ENCODE assay signal across 8 cellular contexts in genomic region chr10:86899670-86900276, GRCh38. TPM values are rescaled to one million over a fixed set of nuclear protein-coding genes. Genes with fewer than 3 reads are reported as not detected.
DNase-seq lines count a peak whose midpoint lies in the region; ATAC-seq, FAIRE-seq and TF ChIP-seq lines count a peak whose summit lies in the region.

No MANE protein-coding gene starts in this region.

- H3K27me3 ChIP-seq in HUES48 (ENCODE audit: control insufficient read depth, insufficient read depth, low read length), result no peaks in the 10 kb centered on the region
- H3K27me3 ChIP-seq in RWPE2 (ENCODE audit: insufficient read depth, poor library complexity, severe bottlenecking), result no peaks in the 10 kb centered on the region

- 0 out of 3 replicates have a peak, but pooled peaks have one; percentile 42 for ATAC-seq in RWPE2 (ENCODE audit: low read depth)
- ATAC-seq in GM18517 (IDR thresholded peaks at IDR 0.05; ENCODE audit: unreplicated experiment), result no peak
- ATAC-seq in HG02870 (IDR thresholded peaks at IDR 0.05; ENCODE audit: unreplicated experiment), result no peak

- H3K4me1 ChIP-seq in HUES48 (ENCODE audit: control insufficient read depth, insufficient read depth, low read length) (peaks cover 12% of the 10 kb centered on the region), RWPE2 (ENCODE audit: insufficient read depth, poor library complexity, severe bottlenecking) (no peaks in the 10 kb centered on the region)

- H3K4me1 Mint-ChIP-seq in MCF 10A (ENCODE audit: insufficient read depth, unreplicated experiment), result no peaks in the 10 kb centered on the region

- no peak overlapping the region for H3K4me3 ChIP-seq in HUES48 (ENCODE audit: low read depth, low read length)
- H3K4me3 ChIP-seq in RWPE2 (ENCODE audit: severe bottlenecking), result no peak overlapping the region

- CTCF ChIA-PET in MCF 10A (lab: Yijun Ruan, JAX), result interaction anchor here (0.6 to 5.9 kb wide), 15 partner anchors 10 to 452 kb away, joined by 3 to 54 read pairs (median 6); no protein-coding TSS in a partner anchor

- DNase-seq in RWPE2 (ENCODE audit: low spot score), result no peak
- peak; percentile 75 for DNase-seq in MCF 10A (ENCODE audit: unreplicated experiment)
- peak; percentile 52 for DNase-seq in iPS-NIHi7 (ENCODE audit: extremely low spot score)
- DNase-seq in smooth muscle cell of the brain vasculature (ENCODE audit: low read depth, low spot score), result peak; percentile 67

- POLR2A ChIA-PET in MCF 10A (lab: Yijun Ruan, JAX), result interaction anchor here (1.1 to 1.4 kb wide), 3 partner anchors 10 to 192 kb away, joined by 3 read pairs; no protein-coding TSS in a partner anchor

- H3K27me3 Mint-ChIP-seq in MCF 10A (ENCODE audit: insufficient read depth, unreplicated experiment), result no peaks in the 10 kb centered on the region

- H3K36me3 Mint-ChIP-seq in MCF 10A (ENCODE audit: insufficient read depth, unreplicated experiment), result peaks cover 33% of the 10 kb centered on the region

- H3K27ac ChIP-seq in HUES48 (ENCODE audit: low read depth, low read length) (peak overlapping the region; percentile 66), RWPE2 (ENCODE audit: poor library complexity, severe bottlenecking) (no peak overlapping the region)

- TF ChIP-seq CTCF in RWPE2 (IDR thresholded peaks at IDR 0.05; ENCODE audit: poor library complexity, severe bottlenecking) (peak; percentile 78), MCF 10A (IDR thresholded peaks at IDR 0.05; ENCODE audit: unreplicated experiment) (peak; percentile 63)

- no peaks in the 10 kb centered on the region for H3K9me3 Mint-ChIP-seq in MCF 10A (ENCODE audit: unreplicated experiment)

- H3K4me3 Mint-ChIP-seq in MCF 10A (ENCODE audit: unreplicated experiment), result no peak overlapping the region

- intact Hi-C loops in MCF 10A (cut with micrococcal nuclease), result loop anchor here (1.0 to 5.0 kb wide), 6 partner anchors 142 to 377 kb away; partner anchors contain the start of genes BMPR1A and WAPL

- peak; percentile 95 for FAIRE-seq in G401.6 (lab: Jason Lieb, UNC)

- H3K27ac Mint-ChIP-seq in MCF 10A (ENCODE audit: low read depth, unreplicated experiment), result no peak overlapping the region

- no TSS peak for BruUV-seq in MCF 10A (replicated peaks; lab: Mats Ljungman, UMichigan)

- no peak overlapping the region for H3K9ac ChIP-seq in HUES48 (ENCODE audit: low read depth, low read length)

- H3K9me3 ChIP-seq in HUES48 (ENCODE audit: control insufficient read depth, insufficient read depth, low read length), result no peaks in the 10 kb centered on the region
- no peaks in the 10 kb centered on the region for H3K9me3 ChIP-seq in RWPE2 (ENCODE audit: severe bottlenecking)

- peaks cover 54% of the 10 kb centered on the region for H3K36me3 ChIP-seq in HUES48 (ENCODE audit: control insufficient read depth, insufficient read depth, low read length)
- H3K36me3 ChIP-seq in RWPE2 (ENCODE audit: low read depth), result peaks cover 39% of the 10 kb centered on the region

RNA-seq across cellular contexts. Expression of gene MMRN2, which starts 57.6 kb away (rescaled TPM):
- 1.4 and 1.5 TPM in 2 replicates for total RNA-seq in MCF 10A (2022)

RNA-seq across cellular contexts. Expression of gene SNCG, which starts 58.6 kb away (rescaled TPM):
- total RNA-seq in MCF 10A (2022), result 4.2 and 7.3 TPM in 2 replicates
